Comparison of ENCODE assay signal across 12 cellular contexts in genomic region chr9:114117996-114118830, GRCh38. TPM values are rescaled to one million over a fixed set of nuclear protein-coding genes. Genes with fewer than 3 reads are reported as not detected.
A peak's percentile ranks its signal among the peaks of the same experiment; 100 is the strongest.
DNase-seq lines count a peak whose midpoint lies in the region; ATAC-seq and TF ChIP-seq lines count a peak whose summit lies in the region.
"Had no signal": no experiment of that assay in that cellular context is flagged by ENCODE, and none has a peak within 500 bp of the region (broad histone marks: within the 10 kb centered on the region; RNA-seq: fewer than 3 reads in every experiment).

No MANE protein-coding gene starts in this region.

- no TSS peak for BruUV-seq in A673 (replicated peaks; lab: Mats Ljungman, UMichigan)

- H3K27me3 ChIP-seq in stomach (peaks cover 0 to 44% (median 0%) of the 10 kb centered on the region in 3 donors), A673 (replicated peaks; ENCODE audit: insufficient read depth, low read depth, low read length, poor library complexity) (peaks cover 4% of the 10 kb centered on the region)

- peaks cover 11% of the 10 kb centered on the region for H3K27me3 Mint-ChIP-seq in activated T-helper 1 cell treated with anti-CD3 and anti-CD28 coated beads, Interleukin-12 subunit alpha, Interleukin-12 subunit beta, Interleukin-2, Interleukin-4 antibody, amounts not matched to agents 30 ng/mL and 10 ng/mL and 1 ng/mL, durations not matched to agents 14 hours and 24 hours and 36 hours (ENCODE audit: insufficient read depth)

- CTCF ChIA-PET in A673 (lab: Charles Lee), result no interaction called here

- H3K9me3 Mint-ChIP-seq in activated T-helper 1 cell treated with anti-CD3 and anti-CD28 coated beads, Interleukin-12 subunit alpha, Interleukin-12 subunit beta, Interleukin-2, Interleukin-4 antibody, amounts not matched to agents 30 ng/mL and 10 ng/mL and 1 ng/mL, durations not matched to agents 14 hours and 24 hours and 36 hours, result no peaks in the 10 kb centered on the region
- H3K9me3 Mint-ChIP-seq: stimulated activated naive CD8-positive, alpha-beta T cell treated with anti-CD3 and anti-CD28 coated beads, Interleukin-15, amount 100 ng/mL, for 72 hours had no signal

- TF ChIP-seq POLR2A in stomach (IDR thresholded peaks at IDR 0.05), result no peak

- H3K4me1 ChIP-seq in stomach (peaks cover 20 to 41% (median 31%) of the 10 kb centered on the region in 4 donors), A673 (ENCODE audit: insufficient read depth, low read length, poor library complexity, severe bottlenecking) (no peaks in the 10 kb centered on the region)

- H3K4me1 Mint-ChIP-seq in activated T-helper 1 cell treated with anti-CD3 and anti-CD28 coated beads, Interleukin-12 subunit alpha, Interleukin-12 subunit beta, Interleukin-2, Interleukin-4 antibody, amounts not matched to agents 30 ng/mL and 10 ng/mL and 1 ng/mL, durations not matched to agents 14 hours and 24 hours and 36 hours (ENCODE audit: low read depth), result no peaks in the 10 kb centered on the region
- H3K4me1 Mint-ChIP-seq: stimulated activated naive CD8-positive, alpha-beta T cell treated with anti-CD3 and anti-CD28 coated beads, Interleukin-15, amount 100 ng/mL, for 72 hours had no signal

- no peak overlapping the region for H3K4me3 Mint-ChIP-seq in activated T-helper 1 cell treated with anti-CD3 and anti-CD28 coated beads, Interleukin-12 subunit alpha, Interleukin-12 subunit beta, Interleukin-2, Interleukin-4 antibody, amounts not matched to agents 30 ng/mL and 10 ng/mL and 1 ng/mL, durations not matched to agents 14 hours and 24 hours and 36 hours
- H3K4me3 Mint-ChIP-seq: stimulated activated naive CD8-positive, alpha-beta T cell treated with anti-CD3 and anti-CD28 coated beads, Interleukin-15, amount 100 ng/mL, for 72 hours had no signal

- H3K4me3 ChIP-seq in stomach (no peak overlapping the region), A673 (ENCODE audit: low read depth, low read length, poor library complexity, severe bottlenecking) (no peak overlapping the region)
- H3K4me3 ChIP-seq: gastroesophageal sphincter had no signal

- ATAC-seq in left lobe of liver, result peak; percentile 85
- ATAC-seq: gastroesophageal sphincter; stimulated activated naive CD8-positive, alpha-beta T cell treated with anti-CD3 and anti-CD28 coated beads, Interleukin-15, amount 100 ng/mL, for 72 hours had no signal

- POLR2A ChIA-PET in A673 (lab: Charles Lee; ENCODE audit: low non-redundant PET), result no interaction called here

- DNase-seq in HuH-7 (ENCODE audit: low spot score) (peak; percentile 58), NCI-H748 treated with DMSO at 0.1 percent for 48 hours (lab: John Stamatoyannopoulos, UW) (peak; percentile 67), left lobe of liver (ENCODE audit: low spot score) (peak; percentile 57), stomach (peak; percentile 67), A673 (ENCODE audit: low spot score) (no peak)
- DNase-seq in activated T-helper 1 cell treated with anti-CD3 and anti-CD28 coated beads, Interleukin-12 subunit alpha, Interleukin-12 subunit beta, Interleukin-2, Interleukin-4 antibody, amounts not matched to agents 30 ng/mL and 10 ng/mL and 1 ng/mL, durations not matched to agents 14 hours and 24 hours and 36 hours (ENCODE audit: low spot score), result no peak
- no peak for DNase-seq in effector CD4-positive, alpha-beta T cell
- DNase-seq: occipital lobe; stimulated activated CD4-positive, alpha-beta T cell treated with anti-CD3 and anti-CD28 coated beads, Interleukin-4, amount 100 ng/mL, for 1 hour; stimulated activated naive CD8-positive, alpha-beta T cell treated with anti-CD3 and anti-CD28 coated beads, Interleukin-15, amount 100 ng/mL, for 72 hours had no signal

- no peak overlapping the region for H3K27ac Mint-ChIP-seq in activated T-helper 1 cell treated with anti-CD3 and anti-CD28 coated beads, Interleukin-12 subunit alpha, Interleukin-12 subunit beta, Interleukin-2, Interleukin-4 antibody, amounts not matched to agents 30 ng/mL and 10 ng/mL and 1 ng/mL, durations not matched to agents 14 hours and 24 hours and 36 hours
- H3K27ac Mint-ChIP-seq: stimulated activated naive CD8-positive, alpha-beta T cell treated with anti-CD3 and anti-CD28 coated beads, Interleukin-15, amount 100 ng/mL, for 72 hours had no signal

- TF ChIP-seq CTCF in stomach (IDR thresholded peaks at IDR 0.05) (no peak), A673 (conservative IDR thresholded peaks at IDR 0.05; ENCODE audit: low read depth, low read length) (no peak)

- peak overlapping the region; percentile 35 to 78 (median 61) for H3K27ac ChIP-seq in stomach
- H3K27ac ChIP-seq in A673 (ENCODE audit: low read depth, low read length, poor library complexity, severe bottlenecking), result no peak overlapping the region
- H3K27ac ChIP-seq: gastroesophageal sphincter had no signal

- no peaks in the 10 kb centered on the region for H3K36me3 Mint-ChIP-seq in activated T-helper 1 cell treated with anti-CD3 and anti-CD28 coated beads, Interleukin-12 subunit alpha, Interleukin-12 subunit beta, Interleukin-2, Interleukin-4 antibody, amounts not matched to agents 30 ng/mL and 10 ng/mL and 1 ng/mL, durations not matched to agents 14 hours and 24 hours and 36 hours (ENCODE audit: low read depth)

- intact Hi-C loops in stomach (cut with DNase I; ENCODE audit: low total_unique reads), result no loop called here
- intact Hi-C loops in activated T-helper 1 cell treated with anti-CD3 and anti-CD28 coated beads, Interleukin-12 subunit alpha, Interleukin-12 subunit beta, Interleukin-2, Interleukin-4 antibody, amounts not matched to agents 30 ng/mL and 10 ng/mL and 1 ng/mL, durations not matched to agents 14 hours and 24 hours and 36 hours (cut with micrococcal nuclease), result no loop called here
- intact Hi-C loops in A673 (cut with micrococcal nuclease; ENCODE audit: unreplicated experiment), result no loop called here

- H3K36me3 ChIP-seq in stomach (no peaks in the 10 kb centered on the region), A673 (ENCODE audit: insufficient read depth, low read length, poor library complexity, severe bottlenecking) (no peaks in the 10 kb centered on the region)
- H3K36me3 ChIP-seq: gastroesophageal sphincter had no signal

- H3K9me3 ChIP-seq in stomach, result no peaks in the 10 kb centered on the region
- no peaks in the 10 kb centered on the region for H3K9me3 ChIP-seq in A673 (ENCODE audit: low read depth, low read length, poor library complexity, severe bottlenecking)
- H3K9me3 ChIP-seq: gastroesophageal sphincter had no signal

- TF ChIP-seq EP300 in stomach (IDR thresholded peaks at IDR 0.05), result no peak

- WGBS in stomach, 5 donors, result 26 to 48% (median 36%) methylated on average over 18 to 21 of the region's 21 CpGs

RNA-seq across cellular contexts. Expression of gene KIF12, which starts 19.1 kb away (rescaled TPM):
- total RNA-seq in left lobe of liver, result 18.5 TPM
- 10 to 100 TPM in 4 of 5 donors, 1 to 10 TPM in 1; 3.9 to 79.4 (median 18.7) TPM for total RNA-seq in stomach
- polyA plus RNA-seq in stomach, result 10 to 100 TPM in 2 of 3 donors, 1 to 10 TPM in 1; 4.1 to 20.0 (median 13.9) TPM
- not detected in 2 replicates for total RNA-seq in activated T-helper 1 cell treated with anti-CD3 and anti-CD28 coated beads, Interleukin-12 subunit alpha, Interleukin-12 subunit beta, Interleukin-2, Interleukin-4 antibody, amounts not matched to agents 30 ng/mL and 10 ng/mL and 1 ng/mL, durations not matched to agents 14 hours and 24 hours and 36 hours
- not detected in 2 replicates for total RNA-seq in A673 (2021)
- total RNA-seq: gastroesophageal sphincter had no signal

RNA-seq across cellular contexts. Expression of gene COL27A1, which starts 37.1 kb away (rescaled TPM):
- total RNA-seq in left lobe of liver (51.0 TPM), stomach (10 to 100 TPM in 3 of 5 donors, 1 to 10 TPM in 2; 2.9 to 26.3 (median 21.1) TPM), A673 (2021) (37.0 and 37.6 TPM in 2 replicates)
- polyA plus RNA-seq in stomach, result 1 to 10 TPM; 3.4 to 7.1 (median 5.6) TPM
- 6.1 and 7.4 TPM in 2 replicates for total RNA-seq in activated T-helper 1 cell treated with anti-CD3 and anti-CD28 coated beads, Interleukin-12 subunit alpha, Interleukin-12 subunit beta, Interleukin-2, Interleukin-4 antibody, amounts not matched to agents 30 ng/mL and 10 ng/mL and 1 ng/mL, durations not matched to agents 14 hours and 24 hours and 36 hours

RNA-seq across cellular contexts. Expression of gene AMBP, which starts 40.1 kb away (rescaled TPM):
- total RNA-seq in left lobe of liver, result 6,364 TPM
- 1 to 10 TPM in 2 of 5 donors, under 1 TPM in 1, not detected in 2; 0.89 to 3.3 (median 2.3) TPM for total RNA-seq in stomach
- 1 to 10 TPM; 1.4 to 2.9 (median 2.6) TPM for polyA plus RNA-seq in stomach
- total RNA-seq in activated T-helper 1 cell treated with anti-CD3 and anti-CD28 coated beads, Interleukin-12 subunit alpha, Interleukin-12 subunit beta, Interleukin-2, Interleukin-4 antibody, amounts not matched to agents 30 ng/mL and 10 ng/mL and 1 ng/mL, durations not matched to agents 14 hours and 24 hours and 36 hours, result not detected in 2 replicates
- not detected in 2 replicates for total RNA-seq in A673 (2021)
- total RNA-seq: gastroesophageal sphincter, kidney epithelial cell had no signal

Comparison
In these comparisons a context has a peak if more than half of its experiments do, and no peak if none do; other contexts are left out.
1. DNase-seq: peak in HuH-7 (single experiment), NCI-H748 treated with DMSO at 0.1 percent for 48 hours (single experiment), left lobe of liver (single experiment) and stomach (single experiment); none in activated T-helper 1 cell treated with anti-CD3 and anti-CD28 coated beads, Interleukin-12 subunit alpha, Interleukin-12 subunit beta, Interleukin-2, Interleukin-4 antibody, amounts not matched to agents 30 ng/mL and 10 ng/mL and 1 ng/mL, durations not matched to agents 14 hours and 24 hours and 36 hours (single experiment), A673 (single experiment) and effector CD4-positive, alpha-beta T cell (single experiment).
2. RNA of gene AMBP, which starts 40.1 kb away (total RNA-seq): 6,364 TPM in left lobe of liver (single experiment); 0.89 to 3.3 TPM in stomach, not detected in activated T-helper 1 cell treated with anti-CD3 and anti-CD28 coated beads, Interleukin-12 subunit alpha, Interleukin-12 subunit beta, Interleukin-2, Interleukin-4 antibody, amounts not matched to agents 30 ng/mL and 10 ng/mL and 1 ng/mL, durations not matched to agents 14 hours and 24 hours and 36 hours and not detected in A673; every median in the first group is over 1,000 times any median in the second.